In genomic region chr16:2855536-2855935, GRCh38 we compare ENCODE assay signal across 19 cellular contexts. TPM values are rescaled to one million over a fixed set of nuclear protein-coding genes. Genes with fewer than 3 reads are reported as not detected.
A peak's percentile ranks its signal among the peaks of the same experiment; 100 is the strongest.
DNase-seq lines count a peak whose midpoint lies in the region; ATAC-seq and TF ChIP-seq lines count a peak whose summit lies in the region.
"Had no signal": no experiment of that assay in that cellular context is flagged by ENCODE, and none has a peak within 500 bp of the region (broad histone marks: within the 10 kb centered on the region; RNA-seq: fewer than 3 reads in every experiment).

No MANE protein-coding gene starts in this region.

- TF ChIP-seq CTCF in GM10266 (IDR thresholded peaks at IDR 0.05; ENCODE audit: control insufficient read depth, insufficient read depth, low read depth, missing control alignments) (no peak), Panc1 (IDR thresholded peaks at IDR 0.05) (no peak), stomach (IDR thresholded peaks at IDR 0.05) (no peak), H9 (conservative IDR thresholded peaks at IDR 0.05) (no peak)

- no peak for ATAC-seq in Panc1
- ATAC-seq in esophagus mucosa = peak; percentile 25
- no peak for ATAC-seq in activated T-cell treated with anti-CD3 and anti-CD28 coated beads, Interleukin-2, amount 50 U/mL, for 72 hours (replicated peaks in 1 of 2)
- no peak for ATAC-seq in GM19023 (IDR thresholded peaks at IDR 0.05; ENCODE audit: unreplicated experiment)

- BruUV-seq in Panc1 (replicated peaks; lab: Mats Ljungman, UMichigan) = no TSS peak

- H3K4me1 ChIP-seq in Panc1 (ENCODE audit: control insufficient read depth, insufficient read depth, low read length) (peaks cover 22% of the 10 kb centered on the region), stomach (peaks cover 0 to 29% (median 20%) of the 10 kb centered on the region in 4 donors), H9 (ENCODE audit: insufficient read depth, low read length) (no peaks in the 10 kb centered on the region; the same call in 1 of the 2 replicates)

- in situ Hi-C loops in Panc1 (cut with HindIII; ENCODE audit: low pct_unique_long_range_greater_than_20kb, low sequenced_read_pairs) = no loop called here

- CTCF ChIA-PET in Panc1 (lab: Charles Lee) = no interaction called here

- H3K36me3 Mint-ChIP-seq in activated T-cell treated with anti-CD3 and anti-CD28 coated beads, Interleukin-2, amount 50 U/mL, for 72 hours (ENCODE audit: insufficient read depth in 2 of 2) = peaks cover 8 to 10% of the 10 kb centered on the region in 2 donors
- H3K36me3 Mint-ChIP-seq in H9 (ENCODE audit: insufficient read depth in 1 of 3, low read depth in 3 of 3) = peaks cover 0 to 11% (median 10%) of the 10 kb centered on the region in 3 experiments; a peak in 6 of 7 replicates

- H3K9ac ChIP-seq in H9 (ENCODE audit: extremely low read depth, insufficient read length, low read length) = no peak overlapping the region

- no peak overlapping the region for H3T11ph ChIP-seq in H9 (ENCODE audit: low read length)

- no peak overlapping the region for H3K4me2 ChIP-seq in H9 (ENCODE audit: insufficient read depth, insufficient read length, low read length)

- peaks cover 18% of the 10 kb centered on the region for H3K27me3 Mint-ChIP-seq in activated T-cell treated with anti-CD3 and anti-CD28 coated beads, Interleukin-2, amount 50 U/mL, for 72 hours (ENCODE audit: low read depth)
- peaks cover 22% of the 10 kb centered on the region for H3K27me3 Mint-ChIP-seq in H9 (ENCODE audit: low read depth)

- H4K91ac ChIP-seq in H9 (ENCODE audit: insufficient read length, low read depth, low read length) = no peak overlapping the region

- no peak overlapping the region for H2BK12ac ChIP-seq in H9 (ENCODE audit: insufficient read length, low read depth, low read length)

- H2BK120ac ChIP-seq in H9 (ENCODE audit: low read depth, low read length, poor library complexity, severe bottlenecking) = no peak overlapping the region

- POLR2A ChIA-PET in Panc1 (lab: Charles Lee) = no interaction called here

- peaks cover under 1% of the 10 kb centered on the region for H3K9me3 ChIP-seq in Panc1 (ENCODE audit: control insufficient read depth, insufficient read depth, low read depth, low read length)
- peaks cover 0 to 12% (median 11%) of the 10 kb centered on the region in 4 donors for H3K9me3 ChIP-seq in stomach
- H3K9me3 ChIP-seq in H9 (ENCODE audit: control insufficient read depth, low read depth, low read length) = no peaks in the 10 kb centered on the region

- H3K27me3 ChIP-seq in Panc1 (ENCODE audit: control insufficient read depth, insufficient read depth, low read length) (no peaks in the 10 kb centered on the region), stomach (peaks cover 4 to 70% (median 22%) of the 10 kb centered on the region in 3 donors), H9 (ENCODE audit: insufficient read depth, low read length) (no peaks in the 10 kb centered on the region)

- no peaks in the 10 kb centered on the region for H3K79me1 ChIP-seq in H9 (ENCODE audit: insufficient read depth, low read depth, low read length, poor library complexity, severe bottlenecking)

- H2AK5ac ChIP-seq in H9 (ENCODE audit: insufficient read length, low read length) = no peak overlapping the region

- DNase-seq in GM10266 (ENCODE audit: extremely low spot score) (peak; percentile 28), Panc1 (ENCODE audit: low read depth, low spot score) (no peak), stomach (no peak), H9 (no peak)
- DNase-seq in activated T-cell treated with anti-CD3 and anti-CD28 coated beads, Interleukin-2, amount 50 U/mL, for 72 hours = no peak
- DNase-seq: ACHN, DMS153, GDM1, HFFc6, KG1, NCI-H2107, NCI-H510A had no signal

- no peaks in the 10 kb centered on the region for H3K36me3 ChIP-seq in Panc1 (ENCODE audit: control insufficient read depth, insufficient read depth, low read length)
- peaks cover 0 to 24% (median 11%) of the 10 kb centered on the region in 4 donors for H3K36me3 ChIP-seq in stomach
- H3K36me3 ChIP-seq: SJSA1 had no signal

- H3K79me2 ChIP-seq in H9 (ENCODE audit: insufficient read depth, low read length) = no peaks in the 10 kb centered on the region

- H2BK15ac ChIP-seq in H9 (ENCODE audit: low read depth, low read length) = no peak overlapping the region

- intact Hi-C loops in Panc1 (cut with micrococcal nuclease; ENCODE audit: unreplicated experiment) = no loop called here
- intact Hi-C loops in stomach (cut with DNase I; ENCODE audit: low total_unique reads) = no loop called here

- H3K9me3 Mint-ChIP-seq in activated T-cell treated with anti-CD3 and anti-CD28 coated beads, Interleukin-2, amount 50 U/mL, for 72 hours = peaks cover 4 to 7% of the 10 kb centered on the region in 2 donors
- H3K9me3 Mint-ChIP-seq in H9 = peaks cover 14 to 20% of the 10 kb centered on the region in 2 experiments

- H2BK5ac ChIP-seq in H9 (ENCODE audit: insufficient read length, low read length) = no peak overlapping the region

- no peak overlapping the region for H3K14ac ChIP-seq in H9 (ENCODE audit: insufficient read depth, low read length)

- no peak overlapping the region for H3K18ac ChIP-seq in H9 (ENCODE audit: insufficient read length, low read depth, low read length)

- H3K56ac ChIP-seq in H9 (ENCODE audit: insufficient read length, low read depth, low read length) = no peak overlapping the region

- no peak overlapping the region for H4K8ac ChIP-seq in H9 (replicated peaks; ENCODE audit: insufficient read length, low read depth, low read length)

- no peak for TF ChIP-seq POLR2A in stomach (IDR thresholded peaks at IDR 0.05)

- H3K23ac ChIP-seq in H9 (ENCODE audit: insufficient read length, low read depth, low read length) = no peak overlapping the region

- peaks cover 5% of the 10 kb centered on the region for H3K23me2 ChIP-seq in H9 (ENCODE audit: insufficient read length, low read depth, low read length, poor library complexity, severe bottlenecking)

- H3K4me3 ChIP-seq in Panc1 (ENCODE audit: low read depth in 2 of 2, low read length in 2 of 2) (no peak overlapping the region), stomach (no peak overlapping the region)
- H3K4me3 ChIP-seq: GM12878, SJSA1 had no signal

- H2BK20ac ChIP-seq in H9 (ENCODE audit: low read depth, low read length, poor library complexity, severe bottlenecking) = no peak overlapping the region

- no peak overlapping the region for H3K4me3 Mint-ChIP-seq in activated T-cell treated with anti-CD3 and anti-CD28 coated beads, Interleukin-2, amount 50 U/mL, for 72 hours
- no peak overlapping the region for H3K4me3 Mint-ChIP-seq in H9
- H3K4me3 Mint-ChIP-seq: HFFc6 had no signal

- H3K4me1 Mint-ChIP-seq in activated T-cell treated with anti-CD3 and anti-CD28 coated beads, Interleukin-2, amount 50 U/mL, for 72 hours (ENCODE audit: low read depth) = peaks cover 11% of the 10 kb centered on the region
- H3K4me1 Mint-ChIP-seq in H9 = peaks cover 5 to 7% of the 10 kb centered on the region in 2 experiments; a peak in 3 of 4 replicates

- H2AFZ ChIP-seq in H9 (ENCODE audit: low read length) = no peak overlapping the region

- H3K27ac Mint-ChIP-seq in activated T-cell treated with anti-CD3 and anti-CD28 coated beads, Interleukin-2, amount 50 U/mL, for 72 hours = no peak overlapping the region
- no peak overlapping the region for H3K27ac Mint-ChIP-seq in H9
- H3K27ac Mint-ChIP-seq: HFFc6 had no signal

- no peak for TF ChIP-seq EP300 in stomach (IDR thresholded peaks at IDR 0.05)

- H4K5ac ChIP-seq in H9 (ENCODE audit: insufficient read length, low read depth, low read length) = no peak overlapping the region

- no peak overlapping the region for H3K4ac ChIP-seq in H9 (ENCODE audit: low read depth, low read length)

- H3K27ac ChIP-seq in Panc1 (ENCODE audit: low read length) = peak overlapping the region; percentile 62
- peak overlapping the region in 3 of 5 donors; percentile 1 to 50 (median 48) for H3K27ac ChIP-seq in stomach
- no peak overlapping the region for H3K27ac ChIP-seq in H9 (ENCODE audit: insufficient read length, low read depth, low read length)
- H3K27ac ChIP-seq: SJSA1 had no signal

- WGBS in stomach, 5 donors = 72 to 89% (median 86%) methylated on average over 6 of the region's 6 CpGs
- WGBS in H9 (ENCODE audit: extremely low coverage, insufficient read length, low lambda C conversion rate) = no CpG with 5 or more reads among the region's 6 CpGs

- no peaks in the 10 kb centered on the region for H4K20me1 ChIP-seq in H9 (ENCODE audit: control insufficient read depth, insufficient read depth, insufficient read length)

RNA-seq across cellular contexts. Expression of gene PRSS22, which starts 2.4 kb away (rescaled TPM):
- 23.9 TPM for total RNA-seq in Panc1 (2021; ENCODE audit: unreplicated experiment)
- 37.3 TPM for polyA plus RNA-seq in Panc1 (2012; ENCODE audit: insufficient read length)
- total RNA-seq in esophagus mucosa = 97.0 TPM
- 10 to 100 TPM in 2 of 5 donors, 1 to 10 TPM in 2, not detected in 1; 1.8 to 33.2 (median 9.8) TPM for total RNA-seq in stomach
- polyA plus RNA-seq in stomach = 10 to 100 TPM in 2 of 3 donors, 1 to 10 TPM in 1; 5.2 to 62.2 (median 22.7) TPM
- 1 to 10 TPM in 1 of 2 donors, not detected in 1; 1.1 TPM for total RNA-seq in activated T-cell treated with anti-CD3 and anti-CD28 coated beads, Interleukin-2, amount 50 U/mL, for 72 hours
- 1.9 and 2.4 TPM in 2 replicates for total RNA-seq in H9 (2021)
- total RNA-seq: GM12878, H4, HFFc6, SJSA1 had no signal
- polyA plus RNA-seq: GM12878 had no signal

RNA-seq across cellular contexts. Expression of gene ZG16B, which starts 25.4 kb away (rescaled TPM):
- 9.1 TPM for total RNA-seq in Panc1 (2021; ENCODE audit: unreplicated experiment)
- 8.3 TPM for polyA plus RNA-seq in Panc1 (2012; ENCODE audit: insufficient read length)
- total RNA-seq in esophagus mucosa = 15.3 TPM
- 10 to 100 TPM in 2 of 5 donors, not detected in 3; 15.6 to 39.0 TPM for total RNA-seq in stomach
- polyA plus RNA-seq in stomach = 10 to 100 TPM; 13.0 to 35.4 (median 22.3) TPM
- 1 to 10 TPM; 3.9 to 8.5 TPM for total RNA-seq in activated T-cell treated with anti-CD3 and anti-CD28 coated beads, Interleukin-2, amount 50 U/mL, for 72 hours
- total RNA-seq in H9 (2021) = not detected in 2 replicates

RNA-seq across cellular contexts. Expression of gene FLYWCH2, which starts 27.5 kb away (rescaled TPM):
- total RNA-seq in Panc1 (2021; ENCODE audit: unreplicated experiment) = 77.3 TPM
- 161 TPM for polyA plus RNA-seq in Panc1 (2012; ENCODE audit: insufficient read length)
- 19.5 TPM for total RNA-seq in esophagus mucosa
- 10 to 100 TPM; 19.6 to 76.4 (median 52.4) TPM for total RNA-seq in stomach
- 10 to 100 TPM; 30.1 to 43.4 (median 39.0) TPM for polyA plus RNA-seq in stomach
- 10 to 100 TPM; 26.4 to 29.1 TPM for total RNA-seq in activated T-cell treated with anti-CD3 and anti-CD28 coated beads, Interleukin-2, amount 50 U/mL, for 72 hours
- total RNA-seq in H9 (2021) = 16.5 and 20.9 TPM in 2 replicates

RNA-seq across cellular contexts. Expression of gene PRSS21, which starts 38.5 kb away (rescaled TPM):
- total RNA-seq in Panc1 (2021; ENCODE audit: unreplicated experiment) (not detected), esophagus mucosa (6.9 TPM), stomach (1 to 10 TPM in 1 of 5 donors, not detected in 4; 1.1 TPM), H9 (2021) (not detected in 2 replicates)
- not detected for polyA plus RNA-seq in Panc1 (2012; ENCODE audit: insufficient read length)
- polyA plus RNA-seq in stomach = 1 to 10 TPM in 1 of 3 donors, under 1 TPM in 2; 0.50 to 2.9 (median 0.65) TPM
- 10 to 100 TPM in 1 of 2 donors, 1 to 10 TPM in 1; 2.4 to 10.3 TPM for total RNA-seq in activated T-cell treated with anti-CD3 and anti-CD28 coated beads, Interleukin-2, amount 50 U/mL, for 72 hours
- total RNA-seq: Daoy, H4, HFFc6, HT-29, SJSA1 had no signal

RNA-seq across cellular contexts. Expression of gene FLYWCH1, which starts 56.2 kb away (rescaled TPM):
- 67.9 TPM for total RNA-seq in Panc1 (2021; ENCODE audit: unreplicated experiment)
- polyA plus RNA-seq in Panc1 (2012; ENCODE audit: insufficient read length) = 76.9 TPM
- 16.4 TPM for total RNA-seq in esophagus mucosa
- total RNA-seq in stomach = 100 to 1,000 TPM in 1 of 5 donors, 10 to 100 TPM in 4; 10.5 to 121 (median 26.5) TPM
- polyA plus RNA-seq in stomach = 10 to 100 TPM in 2 of 3 donors, 1 to 10 TPM in 1; 8.1 to 18.1 (median 12.0) TPM
- 10 to 100 TPM; 68.5 to 76.4 TPM for total RNA-seq in activated T-cell treated with anti-CD3 and anti-CD28 coated beads, Interleukin-2, amount 50 U/mL, for 72 hours
- 12.5 and 13.0 TPM in 2 replicates for total RNA-seq in H9 (2021)
